21 cellular contexts compared by ENCODE assay signal in genomic region chr14:97924922-97925613, GRCh38.
DNase-seq lines count a peak whose midpoint lies in the region; ATAC-seq and TF ChIP-seq lines count a peak whose summit lies in the region.
"Had no signal": no experiment of that assay in that cellular context is flagged by ENCODE, and none has a peak within 500 bp of the region (broad histone marks: within the 10 kb centered on the region; RNA-seq: fewer than 3 reads in every experiment).

No MANE protein-coding gene starts in this region.

- no peak overlapping the region for H3K27ac Mint-ChIP-seq in activated CD8-positive, alpha-beta T cell treated with anti-CD3 and anti-CD28 coated beads for 36 hours
- H3K27ac Mint-ChIP-seq in activated CD8-positive, alpha-beta T cell treated with anti-CD3 and anti-CD28 coated beads, Interleukin-2, amount 10 ng/mL, durations not matched to agents 7 days and 5 days = no peak overlapping the region
- no peak overlapping the region for H3K27ac Mint-ChIP-seq in MCF 10A (ENCODE audit: low read depth, unreplicated experiment)
- peak overlapping the region; percentile 10 for H3K27ac Mint-ChIP-seq in activated T-helper 2 cell treated with anti-CD3 and anti-CD28 coated beads, Interferon-gamma antibody, Interleukin-2, Interleukin-4, amounts not matched to agents 10 μg/mL and 5 μg/mL and 100 μg/mL, durations not matched to agents 14 hours and 24 hours and 36 hours
- H3K27ac Mint-ChIP-seq in stimulated activated effector memory CD8-positive, alpha-beta T cell treated with anti-CD3 and anti-CD28 coated beads, Interleukin-12 subunit alpha, Interleukin-12 subunit beta, amount 100 ng/mL, for 72 hours = peak overlapping the region; percentile 35

- no peaks in the 10 kb centered on the region for H3K4me1 ChIP-seq in breast epithelium

- H3K4me3 Mint-ChIP-seq in activated CD8-positive, alpha-beta T cell treated with anti-CD3 and anti-CD28 coated beads for 36 hours = no peak overlapping the region
- H3K4me3 Mint-ChIP-seq in activated CD8-positive, alpha-beta T cell treated with anti-CD3 and anti-CD28 coated beads, Interleukin-2, amount 10 ng/mL, durations not matched to agents 7 days and 5 days = no peak overlapping the region
- no peak overlapping the region for H3K4me3 Mint-ChIP-seq in MCF 10A (ENCODE audit: unreplicated experiment)
- H3K4me3 Mint-ChIP-seq in activated T-helper 2 cell treated with anti-CD3 and anti-CD28 coated beads, Interferon-gamma antibody, Interleukin-2, Interleukin-4, amounts not matched to agents 10 μg/mL and 5 μg/mL and 100 μg/mL, durations not matched to agents 14 hours and 24 hours and 36 hours (ENCODE audit: low read depth) = no peak overlapping the region
- H3K4me3 Mint-ChIP-seq in stimulated activated effector memory CD8-positive, alpha-beta T cell treated with anti-CD3 and anti-CD28 coated beads, Interleukin-12 subunit alpha, Interleukin-12 subunit beta, amount 100 ng/mL, for 72 hours = peak overlapping the region; percentile 5

- H3K27me3 ChIP-seq in breast epithelium = no peaks in the 10 kb centered on the region

- CTCF ChIA-PET in activated CD8-positive, alpha-beta T cell treated with anti-CD3 and anti-CD28 coated beads for 36 hours (lab: Charles Lee) = no interaction called here
- CTCF ChIA-PET in activated CD8-positive, alpha-beta T cell treated with anti-CD3 and anti-CD28 coated beads, Interleukin-2, amount 10 ng/mL, durations not matched to agents 7 days and 5 days (lab: Charles Lee) = interaction anchor here (1.0 kb wide), 1 partner anchor 15 kb away, joined by 5 read pairs; no protein-coding TSS in a partner anchor
- CTCF ChIA-PET in MCF 10A (lab: Yijun Ruan, JAX) = no interaction called here

- BruUV-seq in MCF 10A (replicated peaks; lab: Mats Ljungman, UMichigan) = no TSS peak

- no peaks in the 10 kb centered on the region for H3K36me3 ChIP-seq in breast epithelium

- TF ChIP-seq POLR2A in breast epithelium (IDR thresholded peaks at IDR 0.05) = no peak

- H3K36me3 Mint-ChIP-seq in activated CD8-positive, alpha-beta T cell treated with anti-CD3 and anti-CD28 coated beads for 36 hours (ENCODE audit: low read depth) = no peaks in the 10 kb centered on the region
- no peaks in the 10 kb centered on the region for H3K36me3 Mint-ChIP-seq in activated CD8-positive, alpha-beta T cell treated with anti-CD3 and anti-CD28 coated beads, Interleukin-2, amount 10 ng/mL, durations not matched to agents 7 days and 5 days (ENCODE audit: low read depth)
- H3K36me3 Mint-ChIP-seq in MCF 10A (ENCODE audit: insufficient read depth, unreplicated experiment) = no peaks in the 10 kb centered on the region
- H3K36me3 Mint-ChIP-seq in activated T-helper 2 cell treated with anti-CD3 and anti-CD28 coated beads, Interferon-gamma antibody, Interleukin-2, Interleukin-4, amounts not matched to agents 10 μg/mL and 5 μg/mL and 100 μg/mL, durations not matched to agents 14 hours and 24 hours and 36 hours (ENCODE audit: low read depth) = peaks cover 8% of the 10 kb centered on the region
- H3K36me3 Mint-ChIP-seq in stimulated activated effector memory CD8-positive, alpha-beta T cell treated with anti-CD3 and anti-CD28 coated beads, Interleukin-12 subunit alpha, Interleukin-12 subunit beta, amount 100 ng/mL, for 72 hours = peaks cover 7% of the 10 kb centered on the region

- DNase-seq in activated CD8-positive, alpha-beta T cell treated with anti-CD3 and anti-CD28 coated beads for 36 hours = peak; percentile 18
- no peak for DNase-seq in activated CD8-positive, alpha-beta T cell treated with anti-CD3 and anti-CD28 coated beads, Interleukin-2, amount 10 ng/mL, durations not matched to agents 7 days and 5 days
- DNase-seq in MCF 10A (ENCODE audit: unreplicated experiment) (peak; percentile 78), breast epithelium (ENCODE audit: low spot score in 2 of 2) (no peak), GM19240 (ENCODE audit: insufficient read length, low spot score) (no peak)
- peak; percentile 18 for DNase-seq in activated T-helper 2 cell treated with anti-CD3 and anti-CD28 coated beads, Interferon-gamma antibody, Interleukin-2, Interleukin-4, amounts not matched to agents 10 μg/mL and 5 μg/mL and 100 μg/mL, durations not matched to agents 14 hours and 24 hours and 36 hours (ENCODE audit: low spot score)
- DNase-seq in stimulated activated effector memory CD8-positive, alpha-beta T cell treated with anti-CD3 and anti-CD28 coated beads, Interleukin-12 subunit alpha, Interleukin-12 subunit beta, amount 100 ng/mL, for 72 hours (ENCODE audit: low spot score in 2 of 2) = peak; percentile 24 to 74
- DNase-seq: EL; GF-D8; IMR-90; NCI-H1105; NCI-H146; NCI-H2029 treated with DMSO at 0.1 percent for 48 hours; NCI-H345; NCI-H524; NCI-H774; NK-92 treated with Interleukin-12 subunit alpha and Interleukin-12 subunit beta, amount 100 ng/mL, for 24 hours had no signal

- no peak overlapping the region for H3K4me3 ChIP-seq in breast epithelium

- no peak overlapping the region for H3K27ac ChIP-seq in breast epithelium
- H3K27ac ChIP-seq: C4-2B, KMS-11, RWPE1 had no signal

- intact Hi-C loops in activated CD8-positive, alpha-beta T cell treated with anti-CD3 and anti-CD28 coated beads for 36 hours (cut with micrococcal nuclease) = no loop called here
- intact Hi-C loops in MCF 10A (cut with micrococcal nuclease) (no loop called here), breast epithelium (cut with DNase I; ENCODE audit: low total_unique reads) (no loop called here)
- intact Hi-C loops in activated T-helper 2 cell treated with anti-CD3 and anti-CD28 coated beads, Interferon-gamma antibody, Interleukin-2, Interleukin-4, amounts not matched to agents 10 μg/mL and 5 μg/mL and 100 μg/mL, durations not matched to agents 14 hours and 24 hours and 36 hours (cut with micrococcal nuclease) = loop anchor here (1.0 to 2.0 kb wide), 3 partner anchors 52 to 483 kb away; no protein-coding TSS in a partner anchor

- peak; percentile 75 for ATAC-seq in activated CD8-positive, alpha-beta T cell treated with anti-CD3 and anti-CD28 coated beads for 36 hours
- no peak for ATAC-seq in activated CD8-positive, alpha-beta T cell treated with anti-CD3 and anti-CD28 coated beads, Interleukin-2, amount 10 ng/mL, durations not matched to agents 7 days and 5 days
- peak; percentile 89 for ATAC-seq in stimulated activated effector memory CD8-positive, alpha-beta T cell treated with anti-CD3 and anti-CD28 coated beads, Interleukin-12 subunit alpha, Interleukin-12 subunit beta, amount 100 ng/mL, for 72 hours
- no peak for ATAC-seq in HG03520 (IDR thresholded peaks at IDR 0.05; ENCODE audit: unreplicated experiment)

- H3K9me3 ChIP-seq in breast epithelium = no peaks in the 10 kb centered on the region

- H3K4me1 Mint-ChIP-seq in activated CD8-positive, alpha-beta T cell treated with anti-CD3 and anti-CD28 coated beads for 36 hours (ENCODE audit: low read depth) = peaks cover 2% of the 10 kb centered on the region
- H3K4me1 Mint-ChIP-seq in activated CD8-positive, alpha-beta T cell treated with anti-CD3 and anti-CD28 coated beads, Interleukin-2, amount 10 ng/mL, durations not matched to agents 7 days and 5 days (ENCODE audit: low read depth) = peaks cover 5% of the 10 kb centered on the region
- H3K4me1 Mint-ChIP-seq in MCF 10A (ENCODE audit: insufficient read depth, unreplicated experiment) = peaks cover 5% of the 10 kb centered on the region
- peaks cover 19% of the 10 kb centered on the region for H3K4me1 Mint-ChIP-seq in activated T-helper 2 cell treated with anti-CD3 and anti-CD28 coated beads, Interferon-gamma antibody, Interleukin-2, Interleukin-4, amounts not matched to agents 10 μg/mL and 5 μg/mL and 100 μg/mL, durations not matched to agents 14 hours and 24 hours and 36 hours (ENCODE audit: low read depth)
- H3K4me1 Mint-ChIP-seq in stimulated activated effector memory CD8-positive, alpha-beta T cell treated with anti-CD3 and anti-CD28 coated beads, Interleukin-12 subunit alpha, Interleukin-12 subunit beta, amount 100 ng/mL, for 72 hours = peaks cover 15% of the 10 kb centered on the region

- no peaks in the 10 kb centered on the region for H3K9me3 Mint-ChIP-seq in activated CD8-positive, alpha-beta T cell treated with anti-CD3 and anti-CD28 coated beads for 36 hours
- H3K9me3 Mint-ChIP-seq in activated CD8-positive, alpha-beta T cell treated with anti-CD3 and anti-CD28 coated beads, Interleukin-2, amount 10 ng/mL, durations not matched to agents 7 days and 5 days (ENCODE audit: insufficient read depth) = no peaks in the 10 kb centered on the region
- no peaks in the 10 kb centered on the region for H3K9me3 Mint-ChIP-seq in MCF 10A (ENCODE audit: unreplicated experiment)
- H3K9me3 Mint-ChIP-seq in activated T-helper 2 cell treated with anti-CD3 and anti-CD28 coated beads, Interferon-gamma antibody, Interleukin-2, Interleukin-4, amounts not matched to agents 10 μg/mL and 5 μg/mL and 100 μg/mL, durations not matched to agents 14 hours and 24 hours and 36 hours = no peaks in the 10 kb centered on the region
- H3K9me3 Mint-ChIP-seq in stimulated activated effector memory CD8-positive, alpha-beta T cell treated with anti-CD3 and anti-CD28 coated beads, Interleukin-12 subunit alpha, Interleukin-12 subunit beta, amount 100 ng/mL, for 72 hours = no peaks in the 10 kb centered on the region

- POLR2A ChIA-PET in activated CD8-positive, alpha-beta T cell treated with anti-CD3 and anti-CD28 coated beads for 36 hours (lab: Charles Lee) = no interaction called here
- POLR2A ChIA-PET in activated CD8-positive, alpha-beta T cell treated with anti-CD3 and anti-CD28 coated beads, Interleukin-2, amount 10 ng/mL, durations not matched to agents 7 days and 5 days (lab: Charles Lee) = no interaction called here
- POLR2A ChIA-PET in MCF 10A (lab: Yijun Ruan, JAX) = interaction anchor here (0.6 kb wide), 1 partner anchor 42 kb away, joined by 3 read pairs; no protein-coding TSS in a partner anchor

- no peak for TF ChIP-seq CTCF in activated CD8-positive, alpha-beta T cell treated with anti-CD3 and anti-CD28 coated beads for 36 hours (IDR thresholded peaks at IDR 0.05)
- TF ChIP-seq CTCF in MCF 10A (IDR thresholded peaks at IDR 0.05; ENCODE audit: unreplicated experiment) (no peak), breast epithelium (IDR thresholded peaks at IDR 0.05) (no peak)

- H3K27me3 Mint-ChIP-seq in activated CD8-positive, alpha-beta T cell treated with anti-CD3 and anti-CD28 coated beads for 36 hours = no peaks in the 10 kb centered on the region
- H3K27me3 Mint-ChIP-seq in activated CD8-positive, alpha-beta T cell treated with anti-CD3 and anti-CD28 coated beads, Interleukin-2, amount 10 ng/mL, durations not matched to agents 7 days and 5 days (ENCODE audit: low read depth) = no peaks in the 10 kb centered on the region
- no peaks in the 10 kb centered on the region for H3K27me3 Mint-ChIP-seq in MCF 10A (ENCODE audit: insufficient read depth, unreplicated experiment)
- peaks cover 11% of the 10 kb centered on the region for H3K27me3 Mint-ChIP-seq in activated T-helper 2 cell treated with anti-CD3 and anti-CD28 coated beads, Interferon-gamma antibody, Interleukin-2, Interleukin-4, amounts not matched to agents 10 μg/mL and 5 μg/mL and 100 μg/mL, durations not matched to agents 14 hours and 24 hours and 36 hours (ENCODE audit: low read depth)

Comparison
In these comparisons a context has a peak if more than half of its experiments do, and no peak if none do; other contexts are left out.
1. ATAC-seq: peak in activated CD8-positive, alpha-beta T cell treated with anti-CD3 and anti-CD28 coated beads for 36 hours (single experiment) and stimulated activated effector memory CD8-positive, alpha-beta T cell treated with anti-CD3 and anti-CD28 coated beads, Interleukin-12 subunit alpha, Interleukin-12 subunit beta, amount 100 ng/mL, for 72 hours (single experiment); none in activated CD8-positive, alpha-beta T cell treated with anti-CD3 and anti-CD28 coated beads, Interleukin-2, amount 10 ng/mL, durations not matched to agents 7 days and 5 days (single experiment) and HG03520 (single experiment).
2. DNase-seq: peak in activated CD8-positive, alpha-beta T cell treated with anti-CD3 and anti-CD28 coated beads for 36 hours (single experiment), MCF 10A (single experiment), activated T-helper 2 cell treated with anti-CD3 and anti-CD28 coated beads, Interferon-gamma antibody, Interleukin-2, Interleukin-4, amounts not matched to agents 10 μg/mL and 5 μg/mL and 100 μg/mL, durations not matched to agents 14 hours and 24 hours and 36 hours (single experiment) and stimulated activated effector memory CD8-positive, alpha-beta T cell treated with anti-CD3 and anti-CD28 coated beads, Interleukin-12 subunit alpha, Interleukin-12 subunit beta, amount 100 ng/mL, for 72 hours (2 of 2); none in activated CD8-positive, alpha-beta T cell treated with anti-CD3 and anti-CD28 coated beads, Interleukin-2, amount 10 ng/mL, durations not matched to agents 7 days and 5 days (single experiment), breast epithelium (0 of 2) and GM19240 (single experiment).
3. H3K27ac Mint-ChIP-seq: peak in activated T-helper 2 cell treated with anti-CD3 and anti-CD28 coated beads, Interferon-gamma antibody, Interleukin-2, Interleukin-4, amounts not matched to agents 10 μg/mL and 5 μg/mL and 100 μg/mL, durations not matched to agents 14 hours and 24 hours and 36 hours (single experiment) and stimulated activated effector memory CD8-positive, alpha-beta T cell treated with anti-CD3 and anti-CD28 coated beads, Interleukin-12 subunit alpha, Interleukin-12 subunit beta, amount 100 ng/mL, for 72 hours (single experiment); none in activated CD8-positive, alpha-beta T cell treated with anti-CD3 and anti-CD28 coated beads for 36 hours (single experiment), activated CD8-positive, alpha-beta T cell treated with anti-CD3 and anti-CD28 coated beads, Interleukin-2, amount 10 ng/mL, durations not matched to agents 7 days and 5 days (single experiment) and MCF 10A (single experiment).